8 cellular contexts compared by ENCODE assay signal in genomic region chr12:123457980-123458779, GRCh38. TPM values are rescaled to one million over a fixed set of nuclear protein-coding genes. Genes with fewer than 3 reads are reported as not detected.
DNase-seq lines count a peak whose midpoint lies in the region; ATAC-seq and TF ChIP-seq lines count a peak whose summit lies in the region.

Gene SNRNP35 (plus strand): TSS chr12:123458139. CDS start chr12:123465541, 7,402 bp downstream.

- no peaks in the 10 kb centered on the region for H3F3A ChIP-seq in MM.1S (ENCODE audit: insufficient read depth, low read length)

- CTCF ChIA-PET in activated naive CD4-positive, alpha-beta T cell treated with anti-CD3 and anti-CD28 coated beads for 36 hours (lab: Charles Lee): interaction anchor here (0.7 to 1.2 kb wide), 3 partner anchors 9 to 162 kb away, joined by 3 read pairs; no protein-coding TSS in a partner anchor

- H3K36me3 ChIP-seq in MM.1S (replicated peaks; ENCODE audit: insufficient read depth, low read length): no peaks in the 10 kb centered on the region
- no peaks in the 10 kb centered on the region for H3K36me3 ChIP-seq in SK-N-MC (ENCODE audit: insufficient read depth, low read length)
- H3K36me3 ChIP-seq in gastroesophageal sphincter: peaks cover 0 to 10% of the 10 kb centered on the region in 2 donors
- peaks cover 0 to 15% of the 10 kb centered on the region in 2 donors for H3K36me3 ChIP-seq in neuronal stem cell (replicated peaks in 1 of 2; ENCODE audit: control insufficient read depth in 2 of 2, insufficient read depth in 2 of 2, low read length in 2 of 2)

- 0% methylated on average over 15 to 22 of the region's 48 CpGs for WGBS in gastroesophageal sphincter (ENCODE audit: low coverage in 1 of 2), 2 donors
- WGBS in neuronal stem cell (ENCODE audit: extremely low coverage in 2 of 2, insufficient read length in 2 of 2, insufficient replicate concordance in 1 of 2), 2 donors: no CpG with 5 or more reads among the region's 48 CpGs

- H3K27me3 ChIP-seq in MM.1S (replicated peaks; ENCODE audit: insufficient read depth, low read length): no peaks in the 10 kb centered on the region
- H3K27me3 ChIP-seq in gastroesophageal sphincter: no peaks in the 10 kb centered on the region
- no peaks in the 10 kb centered on the region for H3K27me3 ChIP-seq in neuronal stem cell (ENCODE audit: control insufficient read depth in 3 of 3, insufficient read depth in 3 of 3, low read depth in 1 of 3, low read length in 3 of 3)

- H2BK120ac ChIP-seq in neuronal stem cell (ENCODE audit: low read depth, low read length): no peak within 1 kb of the TSS

- peak within 1 kb of the TSS; percentile 71 for H3K14ac ChIP-seq in neuronal stem cell (ENCODE audit: low read length)

- peak within 1 kb of the TSS; percentile 96 for H3K9ac ChIP-seq in MM.1S (ENCODE audit: low read length)
- H3K9ac ChIP-seq in SK-N-MC (ENCODE audit: insufficient read length): peak within 1 kb of the TSS; percentile 88
- peak within 1 kb of the TSS; percentile 99 for H3K9ac ChIP-seq in neuronal stem cell (ENCODE audit: low read depth, low read length, poor library complexity)

- H3K23ac ChIP-seq in neuronal stem cell (ENCODE audit: low read depth, low read length, poor library complexity): peak within 1 kb of the TSS; percentile 96

- intact Hi-C loops in activated naive CD4-positive, alpha-beta T cell treated with anti-CD3 and anti-CD28 coated beads for 36 hours (cut with micrococcal nuclease): loop anchor here (1.0 to 2.0 kb wide), 7 partner anchors 10 to 483 kb away; partner anchors contain the start of genes KMT5A, MPHOSPH9, MTRFR and OGFOD2

- H3K27me3 Mint-ChIP-seq in activated naive CD4-positive, alpha-beta T cell treated with anti-CD3 and anti-CD28 coated beads for 36 hours (ENCODE audit: low read depth): no peaks in the 10 kb centered on the region

- ATAC-seq in GM21723 (IDR thresholded peaks at IDR 0.05; ENCODE audit: unreplicated experiment) (peak; percentile 65), gastroesophageal sphincter (peak; percentile 82)

- H3K4me1 ChIP-seq in MM.1S (ENCODE audit: low read length) (no peaks in the 10 kb centered on the region), gastroesophageal sphincter (peaks cover 0 to 17% (median 11%) of the 10 kb centered on the region in 3 donors), neuronal stem cell (ENCODE audit: control insufficient read depth in 2 of 2, insufficient read depth in 1 of 2, low read depth in 1 of 2, low read length in 2 of 2) (peaks cover 0 to 4% of the 10 kb centered on the region in 2 donors)

- no peak within 1 kb of the TSS for H2AK5ac ChIP-seq in neuronal stem cell (ENCODE audit: low read depth, low read length)

- H3K4me1 Mint-ChIP-seq in activated naive CD4-positive, alpha-beta T cell treated with anti-CD3 and anti-CD28 coated beads for 36 hours (ENCODE audit: low read depth): peaks cover 25% of the 10 kb centered on the region

- DNase-seq in DMS153 (lab: John Stamatoyannopoulos, UW): peak; percentile 37
- DNase-seq in MM.1S: peak; percentile 65
- peak; percentile 72 for DNase-seq in SK-N-MC (ENCODE audit: low read depth, low spot score)
- peak; percentile 83 for DNase-seq in activated naive CD4-positive, alpha-beta T cell treated with anti-CD3 and anti-CD28 coated beads for 36 hours
- DNase-seq in neuronal stem cell (ENCODE audit: low spot score): peak; percentile 69
- peak; percentile 76 for DNase-seq in stromal cell of bone marrow (ENCODE audit: low read depth)

- peak within 1 kb of the TSS; percentile 63 for H2BK12ac ChIP-seq in neuronal stem cell (ENCODE audit: low read length)

- no peaks in the 10 kb centered on the region for H4K20me1 ChIP-seq in MM.1S (ENCODE audit: insufficient read depth, low read length)

- TF ChIP-seq POLR2A in gastroesophageal sphincter (IDR thresholded peaks at IDR 0.05): peak; percentile 21 to 25

- H3K9me2 ChIP-seq in MM.1S (replicated peaks; ENCODE audit: insufficient read depth, low read length): no peaks in the 10 kb centered on the region

- H3K9me3 Mint-ChIP-seq in activated naive CD4-positive, alpha-beta T cell treated with anti-CD3 and anti-CD28 coated beads for 36 hours: no peaks in the 10 kb centered on the region

- peak within 1 kb of the TSS; percentile 97 for H3K4me3 Mint-ChIP-seq in activated naive CD4-positive, alpha-beta T cell treated with anti-CD3 and anti-CD28 coated beads for 36 hours

- H3K9me3 ChIP-seq in MM.1S (replicated peaks; ENCODE audit: insufficient read depth, low read length) (no peaks in the 10 kb centered on the region), SK-N-MC (ENCODE audit: low read depth, low read length) (no peaks in the 10 kb centered on the region), gastroesophageal sphincter (no peaks in the 10 kb centered on the region), neuronal stem cell (replicated peaks in 1 of 2; ENCODE audit: control insufficient read depth in 2 of 2, insufficient read depth in 1 of 2, low read depth in 1 of 2, low read length in 2 of 2) (no peaks in the 10 kb centered on the region)

- TF ChIP-seq EP300 in gastroesophageal sphincter (IDR thresholded peaks at IDR 0.05): no peak

- H2AFZ ChIP-seq in MM.1S (ENCODE audit: low read length) (peak within 1 kb of the TSS; percentile 81), neuronal stem cell (ENCODE audit: low read length) (peak within 1 kb of the TSS; percentile 99)

- peaks cover 2% of the 10 kb centered on the region for H3K79me1 ChIP-seq in neuronal stem cell (ENCODE audit: low read depth, low read length)

- no peak within 1 kb of the TSS for H4K8ac ChIP-seq in neuronal stem cell (ENCODE audit: low read depth, low read length)

- no peak within 1 kb of the TSS for H4K91ac ChIP-seq in neuronal stem cell (ENCODE audit: low read depth, low read length, poor library complexity)

- peak within 1 kb of the TSS; percentile 47 for H3K4me2 ChIP-seq in MM.1S (ENCODE audit: low read depth, low read length)
- peak within 1 kb of the TSS; percentile 54 for H3K4me2 ChIP-seq in neuronal stem cell (ENCODE audit: insufficient read depth, low read length, poor library complexity, severe bottlenecking)

- H3K27ac ChIP-seq in MM.1S (ENCODE audit: low read length) (peak within 1 kb of the TSS; percentile 95), SK-N-MC (peak within 1 kb of the TSS; percentile 96), gastroesophageal sphincter (peak within 1 kb of the TSS; percentile 82 to 98 (median 96)), neuronal stem cell (replicated peaks; ENCODE audit: low read length) (peak within 1 kb of the TSS; percentile 100)

- TF ChIP-seq CTCF in MM.1S (IDR thresholded peaks at IDR 0.05; ENCODE audit: low read length) (no peak), gastroesophageal sphincter (IDR thresholded peaks at IDR 0.05) (peak in 1 of 4 experiments; percentile 3)

- no peak within 1 kb of the TSS for H2BK15ac ChIP-seq in neuronal stem cell (ENCODE audit: low read length)

- H3K36me3 Mint-ChIP-seq in activated naive CD4-positive, alpha-beta T cell treated with anti-CD3 and anti-CD28 coated beads for 36 hours (ENCODE audit: low read depth): peaks cover 17% of the 10 kb centered on the region

- H2BK5ac ChIP-seq in neuronal stem cell (ENCODE audit: low read length): peak within 1 kb of the TSS; percentile 95

- peaks cover 15% of the 10 kb centered on the region for H3K79me2 ChIP-seq in MM.1S (ENCODE audit: low read length)

- H3K18ac ChIP-seq in neuronal stem cell (ENCODE audit: low read length): peak within 1 kb of the TSS; percentile 99

- no peak within 1 kb of the TSS for H3K4ac ChIP-seq in neuronal stem cell (ENCODE audit: low read length)

- peak within 1 kb of the TSS; percentile 100 for H3K27ac Mint-ChIP-seq in activated naive CD4-positive, alpha-beta T cell treated with anti-CD3 and anti-CD28 coated beads for 36 hours

- H3K4me3 ChIP-seq in MM.1S (ENCODE audit: low read length) (peak within 1 kb of the TSS; percentile 89), SK-N-MC (peak within 1 kb of the TSS; percentile 82), gastroesophageal sphincter (peak within 1 kb of the TSS; percentile 56 to 91), neuronal stem cell (ENCODE audit: low read length in 2 of 2) (peak within 1 kb of the TSS; percentile 93 to 97)

RNA-seq across cellular contexts. Expression of gene SNRNP35, which starts in this region (rescaled TPM):
- total RNA-seq in activated naive CD4-positive, alpha-beta T cell treated with anti-CD3 and anti-CD28 coated beads for 36 hours: 10 to 100 TPM; 21.5 to 21.8 TPM
- total RNA-seq in gastroesophageal sphincter: 10 to 100 TPM; 16.3 to 17.6 (median 17.5) TPM
- polyA plus RNA-seq in neuronal stem cell (2013, experiment 1 of 2): 22.6 TPM
- polyA plus RNA-seq in neuronal stem cell (2013, experiment 2 of 2): 24.4 TPM

Comparison
In these comparisons a context has a peak if more than half of its experiments do, and no peak if none do; other contexts are left out.
1. Peak in every context shown above with its lines: DNase-seq, ATAC-seq, H3K4me3 ChIP-seq and H3K27ac ChIP-seq.